12 cellular contexts compared by ENCODE assay signal in genomic region chr1:172145656-172146055, GRCh38.
DNase-seq lines count a peak whose midpoint lies in the region; ATAC-seq and TF ChIP-seq lines count a peak whose summit lies in the region.
"Had no signal": no experiment of that assay in that cellular context is flagged by ENCODE, and none has a peak within 500 bp of the region (broad histone marks: within the 10 kb centered on the region; RNA-seq: fewer than 3 reads in every experiment).

No MANE protein-coding gene starts in this region.

- TF ChIP-seq EP300 in gastroesophageal sphincter (IDR thresholded peaks at IDR 0.05) = no peak

- H3K4me3 Mint-ChIP-seq in progenitor cell of endocrine pancreas (ENCODE audit: low read depth) = no peak overlapping the region

- TF ChIP-seq CTCF in gastroesophageal sphincter (IDR thresholded peaks at IDR 0.05) = no peak
- no peak for TF ChIP-seq CTCF in progenitor cell of endocrine pancreas (IDR thresholded peaks at IDR 0.05; ENCODE audit: unreplicated experiment)

- peaks cover 37% of the 10 kb centered on the region for H3K4me1 Mint-ChIP-seq in progenitor cell of endocrine pancreas (ENCODE audit: low read depth)

- H3K4me1 ChIP-seq in ACC112 (ENCODE audit: control insufficient read depth, insufficient read depth, low read length, unreplicated experiment) = peaks cover 27% of the 10 kb centered on the region
- H3K4me1 ChIP-seq in gastroesophageal sphincter = peaks cover 0 to 12% (median 5%) of the 10 kb centered on the region in 3 donors

- 36 to 37% methylated on average over 5 to 6 of the region's 6 CpGs for WGBS in gastroesophageal sphincter (ENCODE audit: low coverage in 1 of 2), 2 donors

- no peak for TF ChIP-seq POLR2A in gastroesophageal sphincter (IDR thresholded peaks at IDR 0.05)

- ATAC-seq in SK-N-SH treated with all-trans-retinoic acid at 6 μM for 48 hours (peak; percentile 6; the same call in 2 of the 3 replicates), gastroesophageal sphincter (no peak), HG03442 (IDR thresholded peaks at IDR 0.05; ENCODE audit: unreplicated experiment) (no peak), GM21515 (IDR thresholded peaks at IDR 0.05; ENCODE audit: unreplicated experiment) (no peak)

- H3K4me3 ChIP-seq in ACC112 (ENCODE audit: low read depth, low read length) (peak overlapping the region; percentile 83), gastroesophageal sphincter (no peak overlapping the region)

- peak overlapping the region; percentile 66 for H2AFZ ChIP-seq in ACC112 (ENCODE audit: low read length, unreplicated experiment)

- H3K27me3 ChIP-seq in ACC112 (ENCODE audit: insufficient read depth, low read length) (no peaks in the 10 kb centered on the region), gastroesophageal sphincter (no peaks in the 10 kb centered on the region)

- H3K27ac ChIP-seq in ACC112 (ENCODE audit: low read depth, low read length) = peak overlapping the region; percentile 94
- peak overlapping the region; percentile 76 to 93 (median 86) for H3K27ac ChIP-seq in gastroesophageal sphincter

- H3K36me3 ChIP-seq in ACC112 (ENCODE audit: insufficient read depth, low read length) (peaks cover 12% of the 10 kb centered on the region), gastroesophageal sphincter (no peaks in the 10 kb centered on the region)

- no peaks in the 10 kb centered on the region for H3K9me3 ChIP-seq in gastroesophageal sphincter

- peaks cover 38% of the 10 kb centered on the region for H3K79me2 ChIP-seq in ACC112 (ENCODE audit: control insufficient read depth, insufficient read depth, low read length, unreplicated experiment)

- H3K36me3 Mint-ChIP-seq in progenitor cell of endocrine pancreas (ENCODE audit: insufficient read depth) = no peaks in the 10 kb centered on the region

- no peaks in the 10 kb centered on the region for H3K27me3 Mint-ChIP-seq in progenitor cell of endocrine pancreas

- no peaks in the 10 kb centered on the region for H3K9me3 Mint-ChIP-seq in progenitor cell of endocrine pancreas (ENCODE audit: low read depth)

- DNase-seq in progenitor cell of endocrine pancreas (ENCODE audit: low spot score, unreplicated experiment) = no peak
- no peak for DNase-seq in HT-29 (ENCODE audit: low spot score)
- DNase-seq in DMS79 (lab: John Stamatoyannopoulos, UW) = no peak
- DNase-seq: activated CD4-positive, alpha-beta T cell treated with anti-CD3 and anti-CD28 coated beads for 48 hours; amygdala; C1 segment of cervical spinal cord; NCI-H2081 had no signal

- H3K27ac Mint-ChIP-seq in progenitor cell of endocrine pancreas = peak overlapping the region; percentile 76

TF ChIP-seq in SK-N-SH treated with all-trans-retinoic acid at 6 μM for 48 hours, 23 proteins besides CTCF, POLR2A, EP300 and RAD21:
- TF ChIP-seq TOX (CRISPR knock-in tag; IDR thresholded peaks at IDR 0.05; ENCODE audit: borderline replicate concordance) (no peak; the same call in 1 of the 2 replicates), ZNF8 (CRISPR knock-in tag; IDR thresholded peaks at IDR 0.05) (peak; percentile 47; the same call in 1 of the 2 replicates), POU6F1 (CRISPR knock-in tag; IDR thresholded peaks at IDR 0.05; ENCODE audit: borderline replicate concordance, low read depth) (peak; percentile 11; the same call in 1 of the 2 replicates), ISL1 (CRISPR knock-in tag; IDR thresholded peaks at IDR 0.05) (no peak), TSHZ2 (CRISPR knock-in tag; IDR thresholded peaks at IDR 0.05) (no peak), ZFP30 (CRISPR knock-in tag; IDR thresholded peaks at IDR 0.05) (no peak)
